Comparison of ENCODE assay signal across 1 cellular context in genomic region chr9:94576131-94576530, GRCh38.
TF ChIP-seq lines count a peak whose summit lies in the region.

No MANE protein-coding gene starts in this region.

TF ChIP-seq in GM12878, 131 proteins besides CTCF, POLR2A, EP300 and RAD21 (continued from another document):
- TF ChIP-seq SPI1 (IDR thresholded peaks at IDR 0.05; ENCODE audit: borderline replicate concordance, insufficient read depth, low read depth, low read length) = peak; percentile 77; the same call in 1 of the 2 replicates
- TF ChIP-seq HCFC1 (IDR thresholded peaks at IDR 0.05; ENCODE audit: low read length) = no peak
